In genomic region chr15:91605576-91605975, GRCh38 we compare ENCODE assay signal across 24 cellular contexts.
DNase-seq lines count a peak whose midpoint lies in the region; TF ChIP-seq lines count a peak whose summit lies in the region.
"Had no signal": no experiment of that assay in that cellular context is flagged by ENCODE, and none has a peak within 500 bp of the region (broad histone marks: within the 10 kb centered on the region; RNA-seq: fewer than 3 reads in every experiment).

No MANE protein-coding gene starts in this region.

- no peak for TF ChIP-seq CTCF in VCaP (conservative IDR thresholded peaks at IDR 0.05)
- TF ChIP-seq CTCF in retinal pigment epithelial cell (conservative IDR thresholded peaks at IDR 0.05; ENCODE audit: low read depth, low read length) = peak; percentile 7

- H3K4me3 ChIP-seq in retinal pigment epithelial cell (ENCODE audit: low read length) = no peak overlapping the region
- H3K4me3 ChIP-seq: A549; BLaER1 treated with 17β-estradiol and CSF1 and Interleukin-3, amounts not matched to agents 10 nM and 100 nM; GM12878 had no signal

- H3K27ac ChIP-seq in VCaP (peak overlapping the region; percentile 44), caudate nucleus (ENCODE audit: low read depth, low read length) (no peak overlapping the region)
- H3K27ac ChIP-seq: 22Rv1; A549; BLaER1 treated with 17β-estradiol and CSF1 and Interleukin-3, amounts not matched to agents 10 nM and 100 nM; C4-2B had no signal

- DNase-seq in NCI-H2227 (lab: John Stamatoyannopoulos, UW; ENCODE audit: unreplicated experiment) = peak; percentile 1
- no peak for DNase-seq in NCI-H2227 treated with DMSO at 0.1 percent for 48 hours (lab: John Stamatoyannopoulos, UW)
- DNase-seq in foreskin melanocyte = peak; percentile 67
- no peak for DNase-seq in retinal pigment epithelial cell (ENCODE audit: low read depth)
- DNase-seq in caudate nucleus (lab: John Stamatoyannopoulos, UW) = no peak
- DNase-seq in stimulated activated CD4-positive, alpha-beta T cell treated with anti-CD3 and anti-CD28 coated beads, Interleukin-2, amount 100 ng/mL, for 48 hours = no peak
- DNase-seq in stimulated activated CD4-positive, alpha-beta T cell treated with anti-CD3 and anti-CD28 coated beads, Interleukin-12 subunit alpha, Interleukin-12 subunit beta, amount 100 ng/mL, for 4 hours = no peak
- DNase-seq: AML-193; CD4-positive, alpha-beta T cell; CD8-positive, alpha-beta T cell; COR-L47; DMS 273 treated with DMSO at 0.1 percent for 48 hours; DMS153; DMS53; DMS79; DND-41; EL; GDM1 had no signal

Comparison
In these comparisons a context has a peak if more than half of its experiments do, and no peak if none do; other contexts are left out.
1. DNase-seq: peak in NCI-H2227 (single experiment) and foreskin melanocyte (single experiment); none in NCI-H2227 treated with DMSO at 0.1 percent for 48 hours (single experiment), retinal pigment epithelial cell (single experiment), caudate nucleus (0 of 61), stimulated activated CD4-positive, alpha-beta T cell treated with anti-CD3 and anti-CD28 coated beads, Interleukin-2, amount 100 ng/mL, for 48 hours (0 of 2) and stimulated activated CD4-positive, alpha-beta T cell treated with anti-CD3 and anti-CD28 coated beads, Interleukin-12 subunit alpha, Interleukin-12 subunit beta, amount 100 ng/mL, for 4 hours (single experiment).